ENCODE assay signal across 17 cellular contexts in the genomic region with DNA sequence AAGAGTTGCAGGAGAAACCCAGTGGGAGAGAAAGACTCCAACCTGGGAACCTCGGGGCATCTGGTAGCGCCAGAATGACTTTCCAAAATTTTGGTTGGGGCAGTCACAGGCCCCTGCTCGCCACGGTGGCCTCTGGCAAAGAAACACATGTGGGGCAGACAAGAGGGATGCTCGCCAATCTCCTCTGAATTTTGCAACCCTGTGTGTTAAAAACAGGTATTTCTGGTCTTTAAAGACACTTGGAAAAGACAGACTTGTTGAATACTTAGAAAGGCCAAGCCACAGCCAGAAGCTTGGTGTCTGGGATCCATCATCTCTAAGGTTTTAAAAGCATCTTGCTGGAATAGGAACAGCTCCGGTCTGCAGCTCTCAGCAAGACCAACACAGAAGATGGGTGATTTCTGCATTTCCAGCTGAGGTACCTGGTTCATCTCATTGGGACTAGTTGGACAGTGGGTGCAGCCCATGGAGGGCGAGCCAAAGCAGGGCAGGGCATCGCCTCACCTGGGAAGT. TPM values are rescaled to one million over a fixed set of nuclear protein-coding genes. Genes with fewer than 3 reads are reported as not detected.
DNase-seq lines count a peak whose midpoint lies in the region; ATAC-seq and TF ChIP-seq lines count a peak whose summit lies in the region.
"Had no signal": no experiment of that assay in that cellular context is flagged by ENCODE, and none has a peak within 500 bp of the region (broad histone marks: within the 10 kb centered on the region; RNA-seq: fewer than 3 reads in every experiment).

No MANE protein-coding gene starts in this region.

- H3K18ac ChIP-seq in neuronal stem cell (ENCODE audit: low read length): no peak overlapping the region

- H3K4me3 ChIP-seq in heart right ventricle (no peak overlapping the region), right cardiac atrium (ENCODE audit: low read length) (no peak overlapping the region), epithelial cell of esophagus (ENCODE audit: low read length) (no peak overlapping the region), neuronal stem cell (ENCODE audit: low read length in 2 of 2) (no peak overlapping the region), upper lobe of left lung (no peak overlapping the region)
- H3K4me3 ChIP-seq: GM12878 had no signal

- H2BK12ac ChIP-seq in neuronal stem cell (ENCODE audit: low read length): no peak overlapping the region

- H3K27ac ChIP-seq in heart right ventricle (peak overlapping the region in 8 of 10 donors; percentile 10 to 67 (median 48)), right cardiac atrium (ENCODE audit: low read length) (no peak overlapping the region), neuronal stem cell (replicated peaks; ENCODE audit: low read length) (no peak overlapping the region), upper lobe of left lung (peak overlapping the region; percentile 59 to 86 (median 78))
- H3K27ac ChIP-seq: HL-60 had no signal

- H3K79me1 ChIP-seq in neuronal stem cell (ENCODE audit: low read depth, low read length): no peaks in the 10 kb centered on the region

- H3K4me2 ChIP-seq in neuronal stem cell (ENCODE audit: insufficient read depth, low read length, poor library complexity, severe bottlenecking): no peak overlapping the region

- H2BK120ac ChIP-seq in neuronal stem cell (ENCODE audit: low read depth, low read length): no peak overlapping the region

- peaks cover 0 to 13% (median 7%) of the 10 kb centered on the region in 9 donors for H3K4me1 ChIP-seq in heart right ventricle
- no peaks in the 10 kb centered on the region for H3K4me1 ChIP-seq in right cardiac atrium (ENCODE audit: control insufficient read depth, insufficient read depth, low read length)
- peaks cover 0 to 1% of the 10 kb centered on the region in 2 donors for H3K4me1 ChIP-seq in neuronal stem cell (ENCODE audit: control insufficient read depth in 2 of 2, insufficient read depth in 1 of 2, low read depth in 1 of 2, low read length in 2 of 2)
- H3K4me1 ChIP-seq in upper lobe of left lung: peaks cover 25 to 31% (median 25%) of the 10 kb centered on the region in 4 donors

- DNase-seq in heart right ventricle: no peak
- DNase-seq in right cardiac atrium: no peak
- DNase-seq in epithelial cell of esophagus (ENCODE audit: low read depth): peak; percentile 70
- DNase-seq in neuronal stem cell (ENCODE audit: low spot score): no peak
- no peak for DNase-seq in upper lobe of left lung
- no peak for DNase-seq in NCI-H524 treated with DMSO at 0.1 percent for 48 hours (lab: John Stamatoyannopoulos, UW)
- no peak for DNase-seq in pons (ENCODE audit: low spot score)
- DNase-seq: activated CD4-positive, alpha-beta T cell treated with anti-CD3 and anti-CD28 coated beads for 1 hour; activated CD8-positive, alpha-beta memory T cell treated with anti-CD3 and anti-CD28 coated beads, Interleukin-2, amount 10 ng/mL, durations not matched to agents 7 days and 5 days; amniotic stem cell; caudate nucleus; DMS79; NCI-H510A treated with DMSO at 0.1 percent for 48 hours; SIG-M5 had no signal

- no peak overlapping the region for H4K8ac ChIP-seq in neuronal stem cell (ENCODE audit: low read depth, low read length)

- no peaks in the 10 kb centered on the region for H3K36me3 ChIP-seq in heart right ventricle
- H3K36me3 ChIP-seq in neuronal stem cell (replicated peaks in 1 of 2; ENCODE audit: control insufficient read depth in 2 of 2, insufficient read depth in 2 of 2, low read length in 2 of 2): no peaks in the 10 kb centered on the region
- H3K36me3 ChIP-seq in upper lobe of left lung: no peaks in the 10 kb centered on the region

- H2BK15ac ChIP-seq in neuronal stem cell (ENCODE audit: low read length): peak overlapping the region; percentile 67

- no peak overlapping the region for H2AK5ac ChIP-seq in neuronal stem cell (ENCODE audit: low read depth, low read length)

- no peak overlapping the region for H3K4ac ChIP-seq in neuronal stem cell (ENCODE audit: low read length)

- peaks cover 0 to 9% (median 0%) of the 10 kb centered on the region in 11 donors for H3K9me3 ChIP-seq in heart right ventricle
- H3K9me3 ChIP-seq in right cardiac atrium (ENCODE audit: control insufficient read depth, low read length): no peaks in the 10 kb centered on the region
- peaks cover 0 to 7% of the 10 kb centered on the region in 2 donors for H3K9me3 ChIP-seq in neuronal stem cell (replicated peaks in 1 of 2; ENCODE audit: control insufficient read depth in 2 of 2, insufficient read depth in 1 of 2, low read depth in 1 of 2, low read length in 2 of 2)
- no peaks in the 10 kb centered on the region for H3K9me3 ChIP-seq in upper lobe of left lung

- H4K91ac ChIP-seq in neuronal stem cell (ENCODE audit: low read depth, low read length, poor library complexity): no peak overlapping the region

- TF ChIP-seq EP300 in upper lobe of left lung (IDR thresholded peaks at IDR 0.05): no peak

- intact Hi-C loops in heart right ventricle (cut with DNase I): no loop called here
- intact Hi-C loops in right cardiac atrium (cut with DNase I): no loop called here

- no peak for ATAC-seq in heart right ventricle
- ATAC-seq in right cardiac atrium: no peak
- ATAC-seq in upper lobe of left lung (ENCODE audit: low FRiP score in 2 of 2): no peak
- ATAC-seq in GM19328 (IDR thresholded peaks at IDR 0.05; ENCODE audit: unreplicated experiment): no peak
- ATAC-seq: activated CD8-positive, alpha-beta memory T cell treated with anti-CD3 and anti-CD28 coated beads, Interleukin-2, amount 10 ng/mL, durations not matched to agents 7 days and 5 days; GM12878 had no signal

- H3K9ac ChIP-seq in neuronal stem cell (ENCODE audit: low read depth, low read length, poor library complexity): no peak overlapping the region

- WGBS in heart right ventricle, 2 donors: 91% methylated on average over 8 of the region's 8 CpGs
- WGBS in right cardiac atrium: 88% methylated on average over 8 of the region's 8 CpGs
- WGBS in neuronal stem cell (ENCODE audit: extremely low coverage in 2 of 2, insufficient read length in 2 of 2, insufficient replicate concordance in 1 of 2), 2 donors: no CpG with 5 or more reads among the region's 8 CpGs
- 84 to 100% methylated on average over 3 to 8 of the region's 8 CpGs for WGBS in upper lobe of left lung, 2 donors

- TF ChIP-seq POLR2A in upper lobe of left lung (IDR thresholded peaks at IDR 0.05): no peak

- H3K14ac ChIP-seq in neuronal stem cell (ENCODE audit: low read length): no peak overlapping the region

- TF ChIP-seq CTCF in heart right ventricle (IDR thresholded peaks at IDR 0.05) (no peak), epithelial cell of esophagus (IDR thresholded peaks at IDR 0.05; ENCODE audit: insufficient read depth, low read depth, low read length, missing control alignments) (no peak), upper lobe of left lung (IDR thresholded peaks at IDR 0.05) (no peak)

- H2BK5ac ChIP-seq in neuronal stem cell (ENCODE audit: low read length): no peak overlapping the region

- H2AFZ ChIP-seq in neuronal stem cell (ENCODE audit: low read length): peak overlapping the region; percentile 22

- H3K27me3 ChIP-seq in heart right ventricle (no peaks in the 10 kb centered on the region), right cardiac atrium (ENCODE audit: control insufficient read depth, insufficient read depth) (no peaks in the 10 kb centered on the region), neuronal stem cell (ENCODE audit: control insufficient read depth in 3 of 3, insufficient read depth in 3 of 3, low read depth in 1 of 3, low read length in 3 of 3) (no peaks in the 10 kb centered on the region), upper lobe of left lung (no peaks in the 10 kb centered on the region)

- H3K23ac ChIP-seq in neuronal stem cell (ENCODE audit: low read depth, low read length, poor library complexity): no peak overlapping the region

RNA-seq across cellular contexts. Expression of a gene that starts 31.2 kb away (rescaled TPM):
- total RNA-seq in heart right ventricle: 100 to 1,000 TPM; 121 to 482 (median 155) TPM
- polyA plus RNA-seq in heart right ventricle: 100 to 1,000 TPM; 232 to 263 TPM
- 100 to 1,000 TPM; 180 to 230 (median 214) TPM for total RNA-seq in right cardiac atrium
- polyA plus RNA-seq in right cardiac atrium: 227 TPM
- polyA plus RNA-seq in neuronal stem cell (2013, experiment 1 of 2): 20.5 TPM
- polyA plus RNA-seq in neuronal stem cell (2013, experiment 2 of 2): 19.7 TPM
- 1,000 to 10,000 TPM in 2 of 6 donors, 100 to 1,000 TPM in 4; 553 to 1,296 (median 975) TPM for total RNA-seq in upper lobe of left lung

RNA-seq across cellular contexts. Expression of a gene that starts 35.8 kb away (rescaled TPM):
- 10 to 100 TPM; 17.3 to 34.1 (median 19.8) TPM for total RNA-seq in heart right ventricle
- 10 to 100 TPM; 20.3 to 29.9 TPM for polyA plus RNA-seq in heart right ventricle
- total RNA-seq in right cardiac atrium: 10 to 100 TPM; 22.7 to 33.7 (median 24.8) TPM
- polyA plus RNA-seq in right cardiac atrium: 24.2 TPM
- 22.0 TPM for polyA plus RNA-seq in neuronal stem cell (2013, experiment 1 of 2)
- 21.0 TPM for polyA plus RNA-seq in neuronal stem cell (2013, experiment 2 of 2)
- 10 to 100 TPM; 30.4 to 60.6 (median 51.2) TPM for total RNA-seq in upper lobe of left lung

RNA-seq across cellular contexts. Expression of a gene that starts 36.6 kb away (rescaled TPM):
- total RNA-seq in heart right ventricle (1 to 10 TPM; 1.7 to 4.2 (median 2.6) TPM), right cardiac atrium (1 to 10 TPM; 4.4 to 5.7 (median 4.9) TPM), upper lobe of left lung (10 to 100 TPM in 1 of 6 donors, 1 to 10 TPM in 5; 6.0 to 13.6 (median 7.0) TPM)
- polyA plus RNA-seq in heart right ventricle (1 to 10 TPM; 4.1 to 8.2 TPM), right cardiac atrium (4.2 TPM)
- polyA plus RNA-seq in neuronal stem cell (2013, experiment 1 of 2): 44.2 TPM
- 43.6 TPM for polyA plus RNA-seq in neuronal stem cell (2013, experiment 2 of 2)

RNA-seq across cellular contexts. Expression of a gene that starts 50.7 kb away (rescaled TPM):
- total RNA-seq in heart right ventricle (10 to 100 TPM; 37.1 to 49.1 (median 42.1) TPM), right cardiac atrium (10 to 100 TPM; 36.7 to 40.7 (median 39.2) TPM), upper lobe of left lung (10 to 100 TPM; 41.2 to 57.6 (median 52.9) TPM)
- polyA plus RNA-seq in heart right ventricle (10 to 100 TPM; 32.6 to 36.6 TPM), right cardiac atrium (26.8 TPM)
- 66.4 TPM for polyA plus RNA-seq in neuronal stem cell (2013, experiment 1 of 2)
- 63.9 TPM for polyA plus RNA-seq in neuronal stem cell (2013, experiment 2 of 2)

Comparison
In these comparisons a context has a peak if more than half of its experiments do, and no peak if none do; other contexts are left out.
1. H3K27ac ChIP-seq: peak in heart right ventricle (8 of 10) and upper lobe of left lung (4 of 4); none in right cardiac atrium (single experiment) and neuronal stem cell (single experiment).